In genomic region chr7:135558337-135558767, GRCh38 we compare ENCODE assay signal across 8 cellular contexts. TPM values are rescaled to one million over a fixed set of nuclear protein-coding genes. Genes with fewer than 3 reads are reported as not detected.
DNase-seq lines count a peak whose midpoint lies in the region; ATAC-seq lines count a peak whose summit lies in the region.

No MANE protein-coding gene starts in this region.

- H3K27ac ChIP-seq in epithelial cell of prostate, result peak overlapping the region; percentile 77
- peak overlapping the region; percentile 91 for H3K27ac ChIP-seq in muscle layer of duodenum (ENCODE audit: low read length)

- no peaks in the 10 kb centered on the region for H3K9me3 ChIP-seq in muscle layer of duodenum (ENCODE audit: control insufficient read depth in 1 of 2, low read length in 2 of 2)

- DNase-seq in D341Med (ENCODE audit: low spot score) (peak; percentile 74), HT-29 (ENCODE audit: low spot score) (peak; percentile 95), NOMO-1 treated with DMSO at 0.1 percent for 48 hours (lab: John Stamatoyannopoulos, UW; ENCODE audit: unreplicated experiment) (peak; percentile 56), epithelial cell of prostate (ENCODE audit: low read depth, low spot score) (no peak)
- DNase-seq in activated CD8-positive, alpha-beta memory T cell treated with anti-CD3 and anti-CD28 coated beads, Interleukin-2, amount 50 U/mL, for 4 hours, result peak; percentile 63
- DNase-seq in stimulated activated CD8-positive, alpha-beta memory T cell treated with anti-CD3 and anti-CD28 coated beads, Interleukin-7, amount 100 ng/mL, for 48 hours (ENCODE audit: extremely low read depth in 1 of 2, low read depth in 1 of 2), result peak; percentile 26 to 52

- ATAC-seq in GM21381 (IDR thresholded peaks at IDR 0.05; ENCODE audit: unreplicated experiment), result peak; percentile 81

- H3K36me3 ChIP-seq in muscle layer of duodenum (ENCODE audit: control insufficient read depth in 1 of 2, insufficient read depth in 2 of 2, low read length in 2 of 2), result peaks cover 0 to 6% of the 10 kb centered on the region in 2 donors

- H3K27me3 ChIP-seq in muscle layer of duodenum (ENCODE audit: low read depth, low read length), result no peaks in the 10 kb centered on the region

- peak overlapping the region; percentile 91 to 94 for H3K4me3 ChIP-seq in muscle layer of duodenum (ENCODE audit: low read depth in 1 of 2, low read length in 2 of 2)

- H3K4me1 ChIP-seq in muscle layer of duodenum (ENCODE audit: control insufficient read depth in 1 of 2, insufficient read depth in 2 of 2, low read length in 2 of 2), result peaks cover 0 to 10% of the 10 kb centered on the region in 2 donors

RNA-seq across cellular contexts. Expression of gene NUP205, which starts 0.6 kb away (rescaled TPM):
- total RNA-seq in HT-29 (2014; rRNA removed; shearing (Covaris generic)), result 78.7 and 85.5 TPM in 2 replicates

RNA-seq across cellular contexts. Expression of gene CNOT4, which starts 48.5 kb away (rescaled TPM):
- total RNA-seq in HT-29 (2014; rRNA removed; shearing (Covaris generic)), result 8.5 and 11.3 TPM in 2 replicates
